ENCODE assay signal across 30 cellular contexts in genomic region chr2:174376967-174377366, GRCh38. TPM values are rescaled to one million over a fixed set of nuclear protein-coding genes. Genes with fewer than 3 reads are reported as not detected.
DNase-seq lines count a peak whose midpoint lies in the region; FAIRE-seq and TF ChIP-seq lines count a peak whose summit lies in the region.
"Had no signal": no experiment of that assay in that cellular context is flagged by ENCODE, and none has a peak within 500 bp of the region (broad histone marks: within the 10 kb centered on the region; RNA-seq: fewer than 3 reads in every experiment).

No MANE protein-coding gene starts in this region.

- WGBS in small intestine, 3 donors = 56 to 77% (median 63%) methylated on average over 2 of the region's 2 CpGs

- H3K36me3 ChIP-seq in small intestine (ENCODE audit: control insufficient read depth in 2 of 2, insufficient read depth in 2 of 2, low read length in 2 of 2) = peaks cover 5 to 22% of the 10 kb centered on the region in 2 donors

- H3K27ac ChIP-seq in small intestine (ENCODE audit: low read depth in 1 of 2, low read length in 1 of 2) = no peak overlapping the region
- H3K27ac ChIP-seq: dorsolateral prefrontal cortex, left lung, testis, vagina had no signal

- peak; percentile 20 for DNase-seq in HT1080 (ENCODE audit: low read depth)
- peak; percentile 61 for DNase-seq in amniotic epithelial cell (ENCODE audit: low read depth)
- peak; percentile 27 for DNase-seq in fibroblast of pulmonary artery (ENCODE audit: low read depth)
- DNase-seq in small intestine = peak; percentile 63
- DNase-seq in middle frontal gyrus (ENCODE audit: extremely low spot score, low spot score) = no peak
- no peak for DNase-seq in NCI-H2171 treated with DMSO at 0.1 percent for 48 hours (lab: John Stamatoyannopoulos, UW)
- no peak for DNase-seq in urothelium cell line (ENCODE audit: low spot score)
- DNase-seq: activated CD4-positive, alpha-beta T cell treated with anti-CD3 and anti-CD28 coated beads, Interleukin-2, amount 50 U/mL, for 1 hour; activated naive CD4-positive, alpha-beta T cell treated with anti-CD3 and anti-CD28 coated beads, Interleukin-2, amount 50 U/mL, for 16 hours; anterior cingulate cortex; dorsolateral prefrontal cortex; foreskin melanocyte; immature natural killer cell; left lung; natural killer cell; NCI-H1417; NCI-H2081; NCI-H345; NCI-H82; stimulated activated CD4-positive, alpha-beta T cell treated with anti-CD3 and anti-CD28 coated beads, Interleukin-12 subunit alpha, Interleukin-12 subunit beta, amount 100 ng/mL, for 4 hours; stimulated activated CD4-positive, alpha-beta T cell treated with anti-CD3 and anti-CD28 coated beads, Interleukin-4, amount 100 ng/mL, for 24 hours; stimulated activated naive CD4-positive, alpha-beta T cell; T-helper 9 cell; testis had no signal

- FAIRE-seq in small intestine (lab: Jason Lieb, UNC) (no peak), urothelium cell line (lab: Jason Lieb, UNC) (no peak)

- H3K27me3 ChIP-seq in small intestine (ENCODE audit: control insufficient read depth in 2 of 2, insufficient read depth in 2 of 2, low read length in 2 of 2) = no peaks in the 10 kb centered on the region
- H3K27me3 ChIP-seq: dorsolateral prefrontal cortex, left lung, testis, vagina had no signal

- H3K9me3 ChIP-seq in small intestine (ENCODE audit: control insufficient read depth, low read depth) = no peaks in the 10 kb centered on the region
- H3K9me3 ChIP-seq: left lung, testis, vagina had no signal

- H3K4me3 ChIP-seq in fibroblast of pulmonary artery (replicated peaks; ENCODE audit: low read depth, low read length) = no peak overlapping the region
- H3K4me3 ChIP-seq in small intestine (ENCODE audit: low read depth in 1 of 2, low read length in 2 of 2) = no peak overlapping the region
- H3K4me3 ChIP-seq: dorsolateral prefrontal cortex, GM23338, left lung, testis, vagina had no signal

- H3K4me1 ChIP-seq in small intestine (ENCODE audit: control insufficient read depth in 2 of 2, insufficient read depth in 1 of 2, low read depth in 1 of 2, low read length in 1 of 2) = no peaks in the 10 kb centered on the region
- H3K4me1 ChIP-seq: left lung, testis, vagina had no signal

- TF ChIP-seq CTCF in fibroblast of pulmonary artery (IDR thresholded peaks at IDR 0.05; ENCODE audit: low read length, missing control alignments) = no peak

RNA-seq across cellular contexts. Expression of gene SCRN3, which starts 18.6 kb away (rescaled TPM):
- total RNA-seq in HT1080 (2014; rRNA removed; shearing (Covaris generic)) = 24.2 and 27.4 TPM in 2 replicates
- polyA plus RNA-seq in HT1080 (2015; cell fraction: cytosol; rRNA removed) = 20.6 and 31.2 TPM in 2 replicates
- polyA plus RNA-seq in HT1080 (2015; cell fraction: nucleus; rRNA removed) = 24.1 and 36.5 TPM in 2 replicates
- polyA plus RNA-seq in small intestine = 10 to 100 TPM; 11.1 to 33.3 (median 15.2) TPM

RNA-seq across cellular contexts. Expression of gene SP9, which starts 42.2 kb away (rescaled TPM):
- total RNA-seq in HT1080 (2014; rRNA removed; shearing (Covaris generic)) = not detected in 2 replicates
- 0.03 TPM in 1 of 2 replicates, not detected in the other for polyA plus RNA-seq in HT1080 (2015; cell fraction: cytosol; rRNA removed)
- not detected in 2 replicates for polyA plus RNA-seq in HT1080 (2015; cell fraction: nucleus; rRNA removed)
- polyA plus RNA-seq in small intestine = not detected
- total RNA-seq: HT-29, left lung, natural killer cell, osteocyte, Right ventricle myocardium inferior, vagina had no signal
- polyA plus RNA-seq: CD14-positive monocyte, GM23338, immature natural killer cell had no signal

Comparison
In these comparisons a context has a peak if more than half of its experiments do, and no peak if none do; other contexts are left out.
1. DNase-seq: peak in HT1080 (single experiment), amniotic epithelial cell (single experiment), fibroblast of pulmonary artery (single experiment) and small intestine (single experiment); none in middle frontal gyrus (single experiment), NCI-H2171 treated with DMSO at 0.1 percent for 48 hours (single experiment) and urothelium cell line (single experiment).